Comparison of ENCODE assay signal across 8 cellular contexts in the genomic region with DNA sequence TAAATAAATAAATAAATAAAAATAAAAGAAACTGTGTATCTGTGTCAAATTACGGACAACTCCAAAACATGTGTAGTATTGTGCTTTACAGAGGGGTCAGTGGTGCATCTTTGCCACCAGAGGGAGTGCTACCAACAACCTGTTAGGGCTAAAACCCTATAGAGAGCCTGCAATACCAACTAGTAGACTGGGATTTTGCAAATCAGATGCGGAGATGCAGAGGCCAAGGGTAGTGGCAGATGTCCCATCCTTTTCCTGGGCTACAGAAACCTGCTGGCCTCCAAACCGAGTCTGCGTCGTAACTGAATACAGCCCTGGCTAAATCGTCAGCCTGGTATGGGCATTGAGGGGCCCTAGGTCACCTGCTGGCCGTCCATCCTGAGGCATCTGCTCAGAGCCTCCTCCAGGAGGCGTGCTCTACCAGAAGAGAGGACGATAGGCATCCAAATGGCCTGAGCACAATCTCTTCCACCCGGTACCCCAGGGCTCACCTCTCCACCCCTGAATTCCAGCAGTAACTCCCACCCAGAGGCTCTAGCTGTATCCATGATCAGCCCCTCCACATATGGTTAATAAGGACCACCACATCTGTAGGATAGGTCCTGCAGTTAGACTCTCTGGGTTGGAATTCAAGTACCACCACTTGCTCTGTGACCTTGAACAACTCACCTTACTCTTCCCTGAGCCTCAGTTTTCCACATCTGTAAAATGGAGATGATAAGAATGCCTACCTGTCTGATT. TPM values are rescaled to one million over a fixed set of nuclear protein-coding genes. Genes with fewer than 3 reads are reported as not detected.
A peak's percentile ranks its signal among the peaks of the same experiment; 100 is the strongest.
DNase-seq lines count a peak whose midpoint lies in the region; TF ChIP-seq lines count a peak whose summit lies in the region.

No MANE protein-coding gene starts in this region.

- H3K4me3 ChIP-seq in Peyer's patch (peak overlapping the region in 2 of 4 donors; percentile 18 to 20), fibroblast of pulmonary artery (replicated peaks; ENCODE audit: low read depth, low read length) (no peak overlapping the region), neural cell (ENCODE audit: low read length) (no peak overlapping the region)

- no peak overlapping the region for H2BK15ac ChIP-seq in H9 (ENCODE audit: low read depth, low read length)

- peak overlapping the region; percentile 72 to 89 (median 83); a peak in 5 of 7 replicates for H3K27ac Mint-ChIP-seq in H9
- peak overlapping the region; percentile 61 for H3K27ac Mint-ChIP-seq in activated T-helper 2 cell treated with anti-CD3 and anti-CD28 coated beads, Interferon-gamma antibody, Interleukin-2, Interleukin-4, amounts not matched to agents 10 μg/mL and 5 μg/mL and 100 μg/mL, durations not matched to agents 14 hours and 24 hours and 36 hours

- no peak overlapping the region for H2BK12ac ChIP-seq in H9 (ENCODE audit: insufficient read length, low read depth, low read length)

- no peak overlapping the region for H3K56ac ChIP-seq in H9 (ENCODE audit: insufficient read length, low read depth, low read length)

- H3F3A ChIP-seq in neural cell (ENCODE audit: insufficient read depth, low read length, poor library complexity, severe bottlenecking): no peaks in the 10 kb centered on the region

- H2BK120ac ChIP-seq in H9 (ENCODE audit: low read depth, low read length, poor library complexity, severe bottlenecking): no peak overlapping the region

- H3K18ac ChIP-seq in H9 (ENCODE audit: insufficient read length, low read depth, low read length): no peak overlapping the region

- H4K20me1 ChIP-seq in H9 (ENCODE audit: control insufficient read depth, insufficient read depth, insufficient read length) (no peaks in the 10 kb centered on the region), neural cell (ENCODE audit: insufficient read depth) (no peaks in the 10 kb centered on the region)

- H3K27me3 ChIP-seq in H9 (ENCODE audit: insufficient read depth, low read length): no peaks in the 10 kb centered on the region
- no peaks in the 10 kb centered on the region for H3K27me3 ChIP-seq in Peyer's patch
- H3K27me3 ChIP-seq in neural cell (ENCODE audit: insufficient read depth, low read depth, low read length): no peaks in the 10 kb centered on the region

- H3K79me1 ChIP-seq in H9 (ENCODE audit: insufficient read depth, low read depth, low read length, poor library complexity, severe bottlenecking): no peaks in the 10 kb centered on the region

- no peak for TF ChIP-seq POLR2A in Peyer's patch (IDR thresholded peaks at IDR 0.05)

- WGBS in H9 (ENCODE audit: extremely low coverage, insufficient read length, low lambda C conversion rate): no CpG with 5 or more reads among the region's 10 CpGs

- H3K36me3 ChIP-seq in Peyer's patch (no peaks in the 10 kb centered on the region), neural cell (ENCODE audit: insufficient read depth, low read length) (no peaks in the 10 kb centered on the region)

- H2BK5ac ChIP-seq in H9 (ENCODE audit: insufficient read length, low read length): no peak overlapping the region

- no peaks in the 10 kb centered on the region for H3K9me2 ChIP-seq in neural cell (ENCODE audit: insufficient read depth, low read length)

- H3K4ac ChIP-seq in H9 (ENCODE audit: low read depth, low read length): no peak overlapping the region

- no peaks in the 10 kb centered on the region for H3K79me2 ChIP-seq in H9 (ENCODE audit: insufficient read depth, low read length)
- no peaks in the 10 kb centered on the region for H3K79me2 ChIP-seq in neural cell (replicated peaks; ENCODE audit: insufficient read depth, low read length)

- peak overlapping the region; percentile 63 for H3K4me2 ChIP-seq in H9 (ENCODE audit: insufficient read depth, insufficient read length, low read length)
- no peak overlapping the region for H3K4me2 ChIP-seq in neural cell (ENCODE audit: low read length)

- no peaks in the 10 kb centered on the region for H3K36me3 Mint-ChIP-seq in H9 (ENCODE audit: insufficient read depth in 1 of 3, low read depth in 3 of 3)
- H3K36me3 Mint-ChIP-seq in activated T-helper 2 cell treated with anti-CD3 and anti-CD28 coated beads, Interferon-gamma antibody, Interleukin-2, Interleukin-4, amounts not matched to agents 10 μg/mL and 5 μg/mL and 100 μg/mL, durations not matched to agents 14 hours and 24 hours and 36 hours (ENCODE audit: low read depth): no peaks in the 10 kb centered on the region

- no peak overlapping the region for H3K23ac ChIP-seq in H9 (ENCODE audit: insufficient read length, low read depth, low read length)

- TF ChIP-seq CTCF in H9 (conservative IDR thresholded peaks at IDR 0.05) (peak; percentile 89), LNCAP (IDR thresholded peaks at IDR 0.05) (peak; percentile 78), Peyer's patch (IDR thresholded peaks at IDR 0.05) (peak; percentile 57 to 89 (median 79)), fibroblast of pulmonary artery (IDR thresholded peaks at IDR 0.05; ENCODE audit: low read length, missing control alignments) (peak; percentile 68), neural cell (IDR thresholded peaks at IDR 0.05; ENCODE audit: poor library complexity, severe bottlenecking) (peak; percentile 71)

- H3K4me1 Mint-ChIP-seq in H9: peaks cover 0 to 5% of the 10 kb centered on the region in 2 experiments; a peak in 2 of 4 replicates
- H3K4me1 Mint-ChIP-seq in activated T-helper 2 cell treated with anti-CD3 and anti-CD28 coated beads, Interferon-gamma antibody, Interleukin-2, Interleukin-4, amounts not matched to agents 10 μg/mL and 5 μg/mL and 100 μg/mL, durations not matched to agents 14 hours and 24 hours and 36 hours (ENCODE audit: low read depth): peaks cover 16% of the 10 kb centered on the region

- no peak overlapping the region for H4K5ac ChIP-seq in H9 (ENCODE audit: insufficient read length, low read depth, low read length)

- no peaks in the 10 kb centered on the region for H3K27me3 Mint-ChIP-seq in H9 (ENCODE audit: low read depth)
- H3K27me3 Mint-ChIP-seq in activated T-helper 2 cell treated with anti-CD3 and anti-CD28 coated beads, Interferon-gamma antibody, Interleukin-2, Interleukin-4, amounts not matched to agents 10 μg/mL and 5 μg/mL and 100 μg/mL, durations not matched to agents 14 hours and 24 hours and 36 hours (ENCODE audit: low read depth): no peaks in the 10 kb centered on the region

- no peak overlapping the region for H3T11ph ChIP-seq in H9 (ENCODE audit: low read length)

- peak; percentile 39 for DNase-seq in GM04503 (ENCODE audit: low read depth)
- DNase-seq in H9: peak; percentile 92
- DNase-seq in Peyer's patch: peak; percentile 51 to 86 (median 74)
- DNase-seq in activated T-helper 2 cell treated with anti-CD3 and anti-CD28 coated beads, Interferon-gamma antibody, Interleukin-2, Interleukin-4, amounts not matched to agents 10 μg/mL and 5 μg/mL and 100 μg/mL, durations not matched to agents 14 hours and 24 hours and 36 hours (ENCODE audit: low spot score): peak; percentile 57
- DNase-seq in fibroblast of pulmonary artery (ENCODE audit: low read depth): peak; percentile 86
- no peak for DNase-seq in mesenteric fat pad (ENCODE audit: low spot score)

- no peaks in the 10 kb centered on the region for H3K9me3 ChIP-seq in H9 (ENCODE audit: control insufficient read depth, low read depth, low read length)
- no peaks in the 10 kb centered on the region for H3K9me3 ChIP-seq in Peyer's patch
- H3K9me3 ChIP-seq in neural cell (ENCODE audit: low read length): no peaks in the 10 kb centered on the region

- no peaks in the 10 kb centered on the region for H3K4me1 ChIP-seq in H9 (ENCODE audit: insufficient read depth, low read length)
- peaks cover 0 to 12% (median 0%) of the 10 kb centered on the region in 4 donors for H3K4me1 ChIP-seq in Peyer's patch

- TF ChIP-seq RAD21 in neural cell (conservative IDR thresholded peaks at IDR 0.05): peak; percentile 52

- H4K8ac ChIP-seq in H9 (replicated peaks; ENCODE audit: insufficient read length, low read depth, low read length): no peak overlapping the region

- H3K9ac ChIP-seq in H9 (ENCODE audit: extremely low read depth, insufficient read length, low read length) (no peak overlapping the region), neural cell (ENCODE audit: low read length) (no peak overlapping the region)

- no peak overlapping the region for H2AK5ac ChIP-seq in H9 (ENCODE audit: insufficient read length, low read length)

- H3K27ac ChIP-seq in H9 (ENCODE audit: insufficient read length, low read depth, low read length) (no peak overlapping the region), Peyer's patch (peak overlapping the region in 1 of 4 donors; percentile 11), neural cell (ENCODE audit: low read length) (no peak overlapping the region)

- TF ChIP-seq EP300 in neural cell (conservative IDR thresholded peaks at IDR 0.05; ENCODE audit: poor library complexity, severe bottlenecking): no peak

- H3K23me2 ChIP-seq in H9 (ENCODE audit: insufficient read length, low read depth, low read length, poor library complexity, severe bottlenecking): peaks cover 3% of the 10 kb centered on the region

- peak overlapping the region; percentile 58 for H2AFZ ChIP-seq in H9 (ENCODE audit: low read length)
- H2AFZ ChIP-seq in neural cell (ENCODE audit: low read depth, low read length): no peak overlapping the region

- H4K91ac ChIP-seq in H9 (ENCODE audit: insufficient read length, low read depth, low read length): no peak overlapping the region

- peak overlapping the region; percentile 57 to 73 for H3K4me3 Mint-ChIP-seq in H9
- H3K4me3 Mint-ChIP-seq in activated T-helper 2 cell treated with anti-CD3 and anti-CD28 coated beads, Interferon-gamma antibody, Interleukin-2, Interleukin-4, amounts not matched to agents 10 μg/mL and 5 μg/mL and 100 μg/mL, durations not matched to agents 14 hours and 24 hours and 36 hours (ENCODE audit: low read depth): peak overlapping the region; percentile 13

- no peak overlapping the region for H3K14ac ChIP-seq in H9 (ENCODE audit: insufficient read depth, low read length)

- H3K9me3 Mint-ChIP-seq in H9: no peaks in the 10 kb centered on the region
- H3K9me3 Mint-ChIP-seq in activated T-helper 2 cell treated with anti-CD3 and anti-CD28 coated beads, Interferon-gamma antibody, Interleukin-2, Interleukin-4, amounts not matched to agents 10 μg/mL and 5 μg/mL and 100 μg/mL, durations not matched to agents 14 hours and 24 hours and 36 hours: no peaks in the 10 kb centered on the region

- no peak overlapping the region for H2BK20ac ChIP-seq in H9 (ENCODE audit: low read depth, low read length, poor library complexity, severe bottlenecking)

- intact Hi-C loops in activated T-helper 2 cell treated with anti-CD3 and anti-CD28 coated beads, Interferon-gamma antibody, Interleukin-2, Interleukin-4, amounts not matched to agents 10 μg/mL and 5 μg/mL and 100 μg/mL, durations not matched to agents 14 hours and 24 hours and 36 hours (cut with micrococcal nuclease): loop anchor here (1.0 kb wide), 3 partner anchors 21 to 146 kb away; no protein-coding TSS in a partner anchor

RNA-seq across cellular contexts. Expression of gene RRP12, which starts 6.2 kb away (rescaled TPM):
- total RNA-seq in H9 (2021) (71.6 and 83.0 TPM in 2 replicates), Peyer's patch (10 to 100 TPM in 3 of 4 donors, 1 to 10 TPM in 1; 9.1 to 42.9 (median 22.5) TPM), mesenteric fat pad (38.6 TPM)
- 69.8 and 70.1 TPM in 2 replicates for total RNA-seq in activated T-helper 2 cell treated with anti-CD3 and anti-CD28 coated beads, Interferon-gamma antibody, Interleukin-2, Interleukin-4, amounts not matched to agents 10 μg/mL and 5 μg/mL and 100 μg/mL, durations not matched to agents 14 hours and 24 hours and 36 hours
- polyA plus RNA-seq in neural cell: 9.7 and 12.1 TPM in 2 replicates
- polyA minus RNA-seq in neural cell: 8.5 and 13.6 TPM in 2 replicates

RNA-seq across cellular contexts. Expression of gene PGAM1, which starts 18.6 kb away (rescaled TPM):
- 932 and 935 TPM in 2 replicates for total RNA-seq in H9 (2021)
- total RNA-seq in Peyer's patch: 100 to 1,000 TPM; 118 to 244 (median 166) TPM
- total RNA-seq in activated T-helper 2 cell treated with anti-CD3 and anti-CD28 coated beads, Interferon-gamma antibody, Interleukin-2, Interleukin-4, amounts not matched to agents 10 μg/mL and 5 μg/mL and 100 μg/mL, durations not matched to agents 14 hours and 24 hours and 36 hours: 877 and 885 TPM in 2 replicates
- polyA plus RNA-seq in neural cell: 195 and 197 TPM in 2 replicates
- polyA minus RNA-seq in neural cell: 136 and 141 TPM in 2 replicates
- 190 TPM for total RNA-seq in mesenteric fat pad

RNA-seq across cellular contexts. Expression of gene EXOSC1, which starts 38.4 kb away (rescaled TPM):
- total RNA-seq in H9 (2021): 60.3 and 66.4 TPM in 2 replicates
- total RNA-seq in Peyer's patch: 10 to 100 TPM; 17.9 to 27.7 (median 23.0) TPM
- total RNA-seq in activated T-helper 2 cell treated with anti-CD3 and anti-CD28 coated beads, Interferon-gamma antibody, Interleukin-2, Interleukin-4, amounts not matched to agents 10 μg/mL and 5 μg/mL and 100 μg/mL, durations not matched to agents 14 hours and 24 hours and 36 hours: 49.9 and 53.4 TPM in 2 replicates
- 33.5 and 44.6 TPM in 2 replicates for polyA plus RNA-seq in neural cell
- 25.1 and 27.8 TPM in 2 replicates for polyA minus RNA-seq in neural cell
- total RNA-seq in mesenteric fat pad: 21.2 TPM

RNA-seq across cellular contexts. Expression of gene ZDHHC16, which starts 38.6 kb away (rescaled TPM):
- total RNA-seq in H9 (2021): 43.9 and 45.4 TPM in 2 replicates
- total RNA-seq in Peyer's patch: 10 to 100 TPM; 25.6 to 38.3 (median 28.4) TPM
- 41.4 and 52.9 TPM in 2 replicates for total RNA-seq in activated T-helper 2 cell treated with anti-CD3 and anti-CD28 coated beads, Interferon-gamma antibody, Interleukin-2, Interleukin-4, amounts not matched to agents 10 μg/mL and 5 μg/mL and 100 μg/mL, durations not matched to agents 14 hours and 24 hours and 36 hours
- 31.0 and 34.3 TPM in 2 replicates for polyA plus RNA-seq in neural cell
- polyA minus RNA-seq in neural cell: 32.3 and 35.5 TPM in 2 replicates
- 28.0 TPM for total RNA-seq in mesenteric fat pad
